18 cellular contexts compared by ENCODE assay signal in genomic region chr5:44178414-44178813, GRCh38.
DNase-seq lines count a peak whose midpoint lies in the region; ATAC-seq and TF ChIP-seq lines count a peak whose summit lies in the region.
"Had no signal": no experiment of that assay in that cellular context is flagged by ENCODE, and none has a peak within 500 bp of the region (broad histone marks: within the 10 kb centered on the region; RNA-seq: fewer than 3 reads in every experiment).

No MANE protein-coding gene starts in this region.

- no peak overlapping the region for H3K4me3 ChIP-seq in fibroblast of mammary gland (ENCODE audit: control insufficient read depth, low read depth, low read length)
- H3K4me3 ChIP-seq: Peyer's patch had no signal

- peak; percentile 33 for DNase-seq in SKM-1 treated with dmso at 0.1 percent for 144 hours (lab: John Stamatoyannopoulos, UW; ENCODE audit: unreplicated experiment)
- DNase-seq in SKM-1 (lab: John Stamatoyannopoulos, UW; ENCODE audit: unreplicated experiment), result no peak
- DNase-seq in MV-4-11 (lab: John Stamatoyannopoulos, UW), result peak; percentile 86
- DNase-seq in OCI-M1 (lab: John Stamatoyannopoulos, UW), result peak; percentile 70
- DNase-seq in fibroblast of mammary gland (ENCODE audit: low read depth), result peak; percentile 28
- DNase-seq in C1 segment of cervical spinal cord (lab: John Stamatoyannopoulos, UW), result no peak
- no peak for DNase-seq in 8988T
- DNase-seq: Calu3; CD8-positive, alpha-beta T cell; H7; NCI-H1048; NCI-H146; NCI-H2081; NCI-H748 treated with DMSO at 0.1 percent for 48 hours; Peyer's patch; T-helper 1 cell; T-helper 9 cell had no signal

- no peak for ATAC-seq in HG02798 (IDR thresholded peaks at IDR 0.05; ENCODE audit: poor library complexity, unreplicated experiment)
- ATAC-seq: CD8-positive, alpha-beta T cell had no signal

- no peak for TF ChIP-seq CTCF in fibroblast of mammary gland (conservative IDR thresholded peaks at IDR 0.05; ENCODE audit: control insufficient read depth, insufficient read depth, low read depth, low read length)

Comparison
In these comparisons a context has a peak if more than half of its experiments do, and no peak if none do; other contexts are left out.
1. DNase-seq: peak in SKM-1 treated with dmso at 0.1 percent for 144 hours (single experiment), MV-4-11 (single experiment), OCI-M1 (single experiment) and fibroblast of mammary gland (single experiment); none in SKM-1 (single experiment), C1 segment of cervical spinal cord (0 of 14) and 8988T (single experiment).